8 cellular contexts compared by ENCODE assay signal in the genomic region with DNA sequence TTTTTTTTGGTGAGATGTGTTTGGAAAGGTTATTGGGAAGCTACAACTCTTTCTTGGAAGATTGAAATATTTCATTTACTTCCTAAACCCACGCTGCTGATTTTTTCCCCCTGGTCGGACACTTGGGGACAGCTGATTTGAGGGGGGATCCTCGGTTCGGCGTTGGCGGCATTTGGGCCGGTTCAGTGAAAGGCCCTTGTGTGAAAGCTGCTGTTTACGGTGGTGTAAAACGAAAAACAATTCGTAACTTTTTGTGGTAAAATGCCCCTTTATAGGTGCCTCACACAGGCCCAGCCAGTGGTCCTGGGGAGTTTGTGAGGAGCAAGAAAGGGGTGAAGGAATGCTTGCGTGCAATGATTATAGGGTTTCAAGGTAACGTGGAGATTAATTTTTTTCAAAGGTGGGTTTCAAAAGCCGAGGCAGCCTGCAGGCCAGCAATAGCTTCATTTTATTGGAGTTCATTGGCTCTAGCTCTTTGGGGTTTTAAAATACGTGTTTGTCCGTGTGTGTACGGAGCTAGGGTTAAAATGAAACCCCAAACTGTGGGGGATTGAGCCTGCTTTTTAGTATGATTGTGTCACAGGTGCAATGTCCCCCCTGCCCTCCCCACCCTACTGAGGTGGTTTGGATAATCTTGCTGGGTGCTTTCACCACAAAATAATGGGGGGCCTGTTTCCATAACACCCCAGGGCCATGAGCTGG.
DNase-seq lines count a peak whose midpoint lies in the region; ATAC-seq, FAIRE-seq and TF ChIP-seq lines count a peak whose summit lies in the region.

No MANE protein-coding gene starts in this region.

- no peak for FAIRE-seq in D721Med (lab: Jason Lieb, UNC)

- H3K4me2 ChIP-seq in BLaER1 treated with 17β-estradiol and CSF1 and Interleukin-3, amounts not matched to agents 10 nM and 100 nM, result peak overlapping the region; percentile 80 to 94 (median 92)
- peak overlapping the region; percentile 87 for H3K4me2 ChIP-seq in Karpas-422 (ENCODE audit: low read depth, low read length, poor library complexity, severe bottlenecking)

- H3K36me3 Mint-ChIP-seq in natural killer cell, result no peaks in the 10 kb centered on the region

- H3K4me1 Mint-ChIP-seq in natural killer cell, result peaks cover 48 to 59% of the 10 kb centered on the region in 2 donors

- no peaks in the 10 kb centered on the region for H3K9me3 Mint-ChIP-seq in natural killer cell

- H3K4me3 ChIP-seq in BLaER1 treated with 17β-estradiol and CSF1 and Interleukin-3, amounts not matched to agents 10 nM and 100 nM, result peak overlapping the region; percentile 64 to 84 (median 76)
- H3K4me3 ChIP-seq in Karpas-422 (ENCODE audit: low read length) (peak overlapping the region; percentile 73), duodenal mucosa (ENCODE audit: low read depth in 1 of 2, low read length in 2 of 2) (peak overlapping the region; percentile 96)

- no peak for TF ChIP-seq CTCF in natural killer cell (IDR thresholded peaks at IDR 0.05)
- TF ChIP-seq CTCF in D721Med (IDR thresholded peaks at IDR 0.05; ENCODE audit: insufficient read depth, missing control alignments), result no peak

- no peaks in the 10 kb centered on the region for H3K27me3 Mint-ChIP-seq in natural killer cell (ENCODE audit: low read depth in 2 of 2)

- peaks cover 0 to 17% (median 6%) of the 10 kb centered on the region in 11 experiments; a peak in 7 of 22 replicates for H3K36me3 ChIP-seq in BLaER1 treated with 17β-estradiol and CSF1 and Interleukin-3, amounts not matched to agents 10 nM and 100 nM
- H3K36me3 ChIP-seq in Karpas-422 (ENCODE audit: insufficient read depth, low read length) (peaks cover 6% of the 10 kb centered on the region; the same call in 1 of the 2 replicates), duodenal mucosa (ENCODE audit: control insufficient read depth in 1 of 2, insufficient read depth in 2 of 2, low read length in 2 of 2) (peaks cover 9 to 16% of the 10 kb centered on the region in 2 donors)

- peaks cover 45 to 82% (median 62%) of the 10 kb centered on the region in 11 experiments; a peak in 20 of 22 replicates for H4K20me1 ChIP-seq in BLaER1 treated with 17β-estradiol and CSF1 and Interleukin-3, amounts not matched to agents 10 nM and 100 nM
- peaks cover 31% of the 10 kb centered on the region; the same call in 1 of the 2 replicates for H4K20me1 ChIP-seq in Karpas-422 (ENCODE audit: insufficient read depth, low read depth, low read length)

- peak overlapping the region; percentile 6 to 96 (median 92); a peak in 19 of 22 replicates for H3K27ac ChIP-seq in BLaER1 treated with 17β-estradiol and CSF1 and Interleukin-3, amounts not matched to agents 10 nM and 100 nM
- H3K27ac ChIP-seq in Karpas-422 (ENCODE audit: low read length) (peak overlapping the region; percentile 79), duodenal mucosa (ENCODE audit: low read depth, low read length) (peak overlapping the region; percentile 60)

- peaks cover 70% of the 10 kb centered on the region for H3K79me2 ChIP-seq in Karpas-422 (ENCODE audit: low read length)

- H3K4me3 Mint-ChIP-seq in natural killer cell, result peak overlapping the region; percentile 83

- H3K9ac ChIP-seq in BLaER1 treated with 17β-estradiol and CSF1 and Interleukin-3, amounts not matched to agents 10 nM and 100 nM, result peak overlapping the region; percentile 82 to 94 (median 87)
- H3K9ac ChIP-seq in Karpas-422 (ENCODE audit: low read length) (peak overlapping the region; percentile 92), duodenal mucosa (ENCODE audit: low read depth in 1 of 2, low read length in 2 of 2) (peak overlapping the region; percentile 93 to 100)

- H3K4me1 ChIP-seq in BLaER1 treated with 17β-estradiol and CSF1 and Interleukin-3, amounts not matched to agents 10 nM and 100 nM, result peaks cover 26 to 64% (median 39%) of the 10 kb centered on the region in 10 experiments
- H3K4me1 ChIP-seq in Karpas-422 (ENCODE audit: low read length), result peaks cover 40% of the 10 kb centered on the region
- peaks cover 40 to 50% of the 10 kb centered on the region in 2 donors for H3K4me1 ChIP-seq in duodenal mucosa (ENCODE audit: control insufficient read depth in 1 of 2, insufficient read depth in 2 of 2, low read length in 2 of 2)

- ATAC-seq in natural killer cell, result no peak
- no peak for ATAC-seq in GM19463 (IDR thresholded peaks at IDR 0.05; ENCODE audit: unreplicated experiment)

- no peaks in the 10 kb centered on the region for H3K9me2 ChIP-seq in Karpas-422 (replicated peaks; ENCODE audit: insufficient read depth, low read length)

- DNase-seq in Karpas-422 (no peak), natural killer cell (no peak), D721Med (ENCODE audit: insufficient read length, low spot score) (no peak), C1 segment of cervical spinal cord (lab: John Stamatoyannopoulos, UW) (no peak)
- no peak for DNase-seq in stimulated activated CD4-positive, alpha-beta T cell treated with anti-CD3 and anti-CD28 coated beads, Interleukin-4, amount 100 ng/mL, for 4 hours

- intact Hi-C loops in natural killer cell (cut with micrococcal nuclease), result loop anchor here (5.0 kb wide), 2 partner anchors 36 to 66 kb away; no protein-coding TSS in a partner anchor

- no peak overlapping the region for H2AFZ ChIP-seq in Karpas-422 (ENCODE audit: low read length)

- H3K9me3 ChIP-seq in BLaER1 treated with 17β-estradiol and CSF1 and Interleukin-3, amounts not matched to agents 10 nM and 100 nM (replicated peaks in 1 of 11), result no peaks in the 10 kb centered on the region
- no peaks in the 10 kb centered on the region for H3K9me3 ChIP-seq in Karpas-422 (ENCODE audit: low read length)
- H3K9me3 ChIP-seq in duodenal mucosa (ENCODE audit: control insufficient read depth in 1 of 2, low read length in 2 of 2), result no peaks in the 10 kb centered on the region

- peak overlapping the region; percentile 21 to 69 for H3K27ac Mint-ChIP-seq in natural killer cell

- H3K27me3 ChIP-seq in BLaER1 treated with 17β-estradiol and CSF1 and Interleukin-3, amounts not matched to agents 10 nM and 100 nM, result peaks cover 85 to 100% (median 95%) of the 10 kb centered on the region in 11 experiments
- H3K27me3 ChIP-seq in Karpas-422 (ENCODE audit: low read length), result no peaks in the 10 kb centered on the region
- no peaks in the 10 kb centered on the region for H3K27me3 ChIP-seq in duodenal mucosa (ENCODE audit: control insufficient read depth in 1 of 2, insufficient read depth in 2 of 2, low read length in 2 of 2)
